Comparison of ENCODE assay signal across 10 cellular contexts in genomic region chr17:561118-561517, GRCh38.
A peak's percentile ranks its signal among the peaks of the same experiment; 100 is the strongest.
DNase-seq lines count a peak whose midpoint lies in the region; ATAC-seq and TF ChIP-seq lines count a peak whose summit lies in the region.
"Had no signal": no experiment of that assay in that cellular context is flagged by ENCODE, and none has a peak within 500 bp of the region (broad histone marks: within the 10 kb centered on the region; RNA-seq: fewer than 3 reads in every experiment).

No MANE protein-coding gene starts in this region.

- BruUV-seq in mammary epithelial cell (replicated peaks; lab: Mats Ljungman, UMichigan) = no TSS peak

- no peaks in the 10 kb centered on the region for H3K9me3 ChIP-seq in mammary epithelial cell (replicated peaks; ENCODE audit: insufficient read depth, low read length)
- no peaks in the 10 kb centered on the region for H3K9me3 ChIP-seq in neural progenitor cell (ENCODE audit: low read depth)
- H3K9me3 ChIP-seq: vagina had no signal

- in situ Hi-C loops in mammary epithelial cell (cut with MboI; ENCODE audit: low sequenced_read_pairs in 2 of 2) = no loop called here

- H4K20me1 ChIP-seq in mammary epithelial cell (ENCODE audit: insufficient read depth, low read length) (no peaks in the 10 kb centered on the region), neural progenitor cell (ENCODE audit: low read depth) (no peaks in the 10 kb centered on the region)

- peaks cover 47% of the 10 kb centered on the region for H3K4me1 Mint-ChIP-seq in HFFc6 (ENCODE audit: low read depth)
- H3K4me1 Mint-ChIP-seq in neural progenitor cell = no peaks in the 10 kb centered on the region

- no peak overlapping the region for H3K9ac ChIP-seq in mammary epithelial cell (ENCODE audit: insufficient read depth, low read length)
- H3K9ac ChIP-seq in neural progenitor cell = no peak overlapping the region

- no peak overlapping the region for H3K4me2 ChIP-seq in mammary epithelial cell (ENCODE audit: insufficient read depth, low read depth, low read length)
- no peak overlapping the region for H3K4me2 ChIP-seq in neural progenitor cell

- H3K27ac Mint-ChIP-seq in HFFc6 (peak overlapping the region; percentile 94), neural progenitor cell (peak overlapping the region; percentile 64)
- H3K27ac Mint-ChIP-seq: activated naive CD8-positive, alpha-beta T cell had no signal

- ATAC-seq in HG03097 (IDR thresholded peaks at IDR 0.05; ENCODE audit: low FRiP score, unreplicated experiment) (no peak), HG03457 (IDR thresholded peaks at IDR 0.05; ENCODE audit: unreplicated experiment) (no peak), HG02885 (IDR thresholded peaks at IDR 0.05; ENCODE audit: poor library complexity, unreplicated experiment) (no peak)

- 27% methylated on average over 5 of the region's 5 CpGs for WGBS in mammary epithelial cell (ENCODE audit: low coverage, missing lambda C conversion rate)

- peaks cover 9% of the 10 kb centered on the region for H3K36me3 ChIP-seq in mammary epithelial cell (ENCODE audit: insufficient read depth, low read length)
- H3K36me3 ChIP-seq in neural progenitor cell = no peaks in the 10 kb centered on the region
- H3K36me3 ChIP-seq in H7 (replicated peaks; ENCODE audit: control insufficient read depth, insufficient read depth, low read length) = no peaks in the 10 kb centered on the region

- H3K27me3 Mint-ChIP-seq in HFFc6 (ENCODE audit: insufficient read depth) = no peaks in the 10 kb centered on the region; the same call in 1 of the 2 replicates
- peaks cover 2% of the 10 kb centered on the region for H3K27me3 Mint-ChIP-seq in neural progenitor cell (ENCODE audit: insufficient read depth, low read depth)
- H3K27me3 Mint-ChIP-seq: activated naive CD8-positive, alpha-beta T cell had no signal

- peak overlapping the region; percentile 41 for H3K27ac ChIP-seq in mammary epithelial cell (ENCODE audit: insufficient read depth, low read depth, low read length)
- H3K27ac ChIP-seq in neural progenitor cell = no peak overlapping the region

- H3F3A ChIP-seq in neural progenitor cell (ENCODE audit: low read depth) = no peaks in the 10 kb centered on the region

- TF ChIP-seq CTCF in HFFc6 (IDR thresholded peaks at IDR 0.05) = no peak
- TF ChIP-seq CTCF in mammary epithelial cell (conservative IDR thresholded peaks at IDR 0.05 in 1 of 2, IDR thresholded peaks at IDR 0.05 in 1 of 2; ENCODE audit: extremely low read depth in 1 of 2, insufficient read depth in 1 of 2, low read depth in 1 of 2, low read length in 2 of 2) = no peak
- TF ChIP-seq CTCF in neural progenitor cell (IDR thresholded peaks at IDR 0.05) = no peak

- DNase-seq in AG20443 (ENCODE audit: low spot score) (peak; percentile 20), HFFc6 (peak; percentile 51), mammary epithelial cell (peak; percentile 61), neural progenitor cell (ENCODE audit: low spot score) (no peak), H7 (no peak)

- H3K27me3 ChIP-seq in mammary epithelial cell (ENCODE audit: insufficient read depth, low read length) = no peaks in the 10 kb centered on the region
- no peaks in the 10 kb centered on the region for H3K27me3 ChIP-seq in neural progenitor cell
- H3K27me3 ChIP-seq in H7 (ENCODE audit: control insufficient read depth, insufficient read depth, low read length) = no peaks in the 10 kb centered on the region
- H3K27me3 ChIP-seq: vagina had no signal

- H3K79me2 ChIP-seq in mammary epithelial cell (ENCODE audit: insufficient read depth, low read length) (no peaks in the 10 kb centered on the region), neural progenitor cell (ENCODE audit: low read depth) (no peaks in the 10 kb centered on the region)

- H3K4me3 ChIP-seq in mammary epithelial cell (replicated peaks in 1 of 3; ENCODE audit: insufficient read depth in 1 of 3, low read depth in 2 of 3, low read length in 3 of 3) = no peak overlapping the region
- H3K4me3 ChIP-seq in neural progenitor cell = no peak overlapping the region
- H3K4me3 ChIP-seq in H7 (ENCODE audit: insufficient read depth, low read depth, low read length) = no peak overlapping the region
- H3K4me3 ChIP-seq: vagina had no signal

- H3K36me3 Mint-ChIP-seq in HFFc6 (ENCODE audit: low read depth) (peaks cover 19% of the 10 kb centered on the region), neural progenitor cell (peaks cover 20% of the 10 kb centered on the region)

- dilution Hi-C loops in mammary epithelial cell (cut with HindIII; ENCODE audit: low sequenced_read_pairs) = loop anchor here (10.0 kb wide), 1 partner anchor 134 kb away; no protein-coding TSS in a partner anchor

- intact Hi-C loops in mammary epithelial cell (cut with micrococcal nuclease) = loop anchor here (2.0 to 5.0 kb wide), 3 partner anchors 14 to 131 kb away; no protein-coding TSS in a partner anchor

- CTCF ChIA-PET in mammary epithelial cell (lab: Charles Lee; ENCODE audit: low non-redundant PET) = interaction anchor here (0.6 kb wide), 1 partner anchor 420 kb away, joined by 5 read pairs; no protein-coding TSS in a partner anchor

- peaks cover 46% of the 10 kb centered on the region for H3K4me1 ChIP-seq in mammary epithelial cell (ENCODE audit: insufficient read depth, low read length)
- no peaks in the 10 kb centered on the region for H3K4me1 ChIP-seq in neural progenitor cell

- H3K9me3 Mint-ChIP-seq in HFFc6 (no peaks in the 10 kb centered on the region), neural progenitor cell (no peaks in the 10 kb centered on the region)

- H3K4me3 Mint-ChIP-seq in HFFc6 (peak overlapping the region; percentile 58), neural progenitor cell (no peak overlapping the region)
- H3K4me3 Mint-ChIP-seq: activated naive CD8-positive, alpha-beta T cell had no signal

- no peak overlapping the region for H2AFZ ChIP-seq in mammary epithelial cell (ENCODE audit: low read depth, low read length)
- no peak overlapping the region for H2AFZ ChIP-seq in neural progenitor cell (replicated peaks)

Comparison
In these comparisons a context has a peak if more than half of its experiments do, and no peak if none do; other contexts are left out.
1. DNase-seq: peak in AG20443 (single experiment), HFFc6 (single experiment) and mammary epithelial cell (single experiment); none in neural progenitor cell (single experiment) and H7 (single experiment).